Comparison of ENCODE assay signal across 8 cellular contexts in the genomic region with DNA sequence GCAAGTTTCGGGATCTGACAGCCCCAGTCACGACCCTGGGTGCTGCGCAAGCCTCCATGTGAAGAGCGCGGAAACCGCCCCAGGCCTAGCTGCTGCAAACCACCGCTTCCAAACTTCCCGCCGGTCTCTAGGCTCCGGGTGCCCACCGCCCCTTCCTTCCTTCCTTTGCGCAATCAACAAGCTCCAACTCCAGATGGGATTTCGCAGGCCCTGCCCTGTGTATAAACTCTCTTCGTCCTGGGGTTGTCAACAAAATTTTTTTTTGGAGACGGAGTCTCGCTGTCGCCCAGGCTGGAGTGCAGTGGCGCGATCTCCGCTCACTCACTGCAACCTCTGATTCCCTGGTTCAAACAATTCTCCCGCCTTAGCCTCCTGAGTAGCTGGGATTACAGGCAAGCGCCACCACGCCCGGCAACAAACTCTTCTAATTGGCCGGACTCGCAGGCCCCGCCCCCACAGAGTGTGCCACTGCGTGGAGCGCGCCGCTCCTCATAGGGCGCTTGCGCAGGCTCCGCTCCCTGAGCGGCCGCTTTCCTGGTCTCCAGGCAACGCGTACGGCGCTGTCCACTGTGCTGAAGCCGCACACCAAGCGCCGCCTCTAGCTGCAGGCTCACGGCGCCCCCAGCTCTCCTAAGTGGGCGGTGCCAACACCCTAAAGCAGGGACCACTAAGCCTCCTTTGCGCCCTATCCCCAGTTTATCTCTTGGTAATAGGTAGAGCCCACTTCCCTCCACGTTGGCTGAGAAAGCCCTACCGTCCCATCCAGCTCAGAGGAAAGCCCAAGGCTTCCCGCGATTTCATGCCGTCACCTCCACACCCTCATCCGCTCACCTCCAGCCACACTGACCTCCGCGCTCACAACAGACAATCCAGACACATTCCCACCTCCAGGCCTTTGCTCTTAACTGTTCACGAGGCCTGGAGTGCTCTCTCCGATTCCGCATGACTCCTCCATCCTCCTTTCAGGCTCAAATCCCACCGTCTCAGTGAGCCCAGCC. TPM values are rescaled to one million over a fixed set of nuclear protein-coding genes. Genes with fewer than 3 reads are reported as not detected.
DNase-seq lines count a peak whose midpoint lies in the region; ATAC-seq and FAIRE-seq lines count a peak whose summit lies in the region.

No MANE protein-coding gene starts in this region.

- H3K4me3 ChIP-seq in effector memory CD4-positive, alpha-beta T cell (ENCODE audit: insufficient read depth, low read depth, low read length, poor library complexity, severe bottlenecking): peak overlapping the region; percentile 41

- peak; percentile 71 for ATAC-seq in GM19023 (IDR thresholded peaks at IDR 0.05; ENCODE audit: unreplicated experiment)

- no peaks in the 10 kb centered on the region for H3K9me3 ChIP-seq in effector memory CD4-positive, alpha-beta T cell (ENCODE audit: control insufficient read depth, low read length)

- H3K27ac ChIP-seq in effector memory CD4-positive, alpha-beta T cell (ENCODE audit: insufficient read depth, low read length, poor library complexity, severe bottlenecking): no peak overlapping the region

- FAIRE-seq in HTR-8/SVneo (lab: Jason Lieb, UNC): peak; percentile 64

- peaks cover 3% of the 10 kb centered on the region for H3K27me3 ChIP-seq in effector memory CD4-positive, alpha-beta T cell (replicated peaks; ENCODE audit: control insufficient read depth, insufficient read depth, low read length, poor library complexity, severe bottlenecking)

- peaks cover 11% of the 10 kb centered on the region for H3K4me1 ChIP-seq in effector memory CD4-positive, alpha-beta T cell (ENCODE audit: control insufficient read depth, insufficient read depth, low read length, poor library complexity, severe bottlenecking)

- H3K36me3 ChIP-seq in effector memory CD4-positive, alpha-beta T cell (ENCODE audit: control insufficient read depth, insufficient read depth, low read length): peaks cover 17% of the 10 kb centered on the region

- DNase-seq in A172 (ENCODE audit: low spot score): peak; percentile 49
- DNase-seq in HTR-8/SVneo (ENCODE audit: insufficient read length, low spot score): peak; percentile 97
- peak; percentile 91 to 92 for DNase-seq in NOMO-1 (lab: John Stamatoyannopoulos, UW; ENCODE audit: unreplicated experiment in 2 of 2)
- peak; percentile 59 to 81 (median 68) for DNase-seq in activated CD8-positive, alpha-beta memory T cell treated with anti-CD3 and anti-CD28 coated beads for 48 hours (ENCODE audit: low read depth in 2 of 3, low spot score in 2 of 3)
- DNase-seq in effector memory CD4-positive, alpha-beta T cell: peak; percentile 66 to 79 (median 74)
- DNase-seq in medulla oblongata (ENCODE audit: extremely low spot score): peak; percentile 91
- peak; percentile 80 for DNase-seq in stimulated activated CD8-positive, alpha-beta memory T cell treated with anti-CD3 and anti-CD28 coated beads, Interleukin-12 subunit alpha, Interleukin-12 subunit beta, amount 100 ng/mL, for 24 hours (ENCODE audit: extremely low read depth)

RNA-seq across cellular contexts. Expression of a gene that starts 5.5 kb away (rescaled TPM):
- total RNA-seq in A172 (2014; rRNA removed; shearing (Covaris generic)): 43.0 and 48.8 TPM in 2 replicates

RNA-seq across cellular contexts. Expression of a gene that starts 22.2 kb away (rescaled TPM):
- 51.7 and 56.0 TPM in 2 replicates for total RNA-seq in A172 (2014; rRNA removed; shearing (Covaris generic))

RNA-seq across cellular contexts. Expression of a gene that starts 41.6 kb away (rescaled TPM):
- total RNA-seq in A172 (2014; rRNA removed; shearing (Covaris generic)): 171 and 172 TPM in 2 replicates
